ENCODE assay signal across 20 cellular contexts in the genomic region with DNA sequence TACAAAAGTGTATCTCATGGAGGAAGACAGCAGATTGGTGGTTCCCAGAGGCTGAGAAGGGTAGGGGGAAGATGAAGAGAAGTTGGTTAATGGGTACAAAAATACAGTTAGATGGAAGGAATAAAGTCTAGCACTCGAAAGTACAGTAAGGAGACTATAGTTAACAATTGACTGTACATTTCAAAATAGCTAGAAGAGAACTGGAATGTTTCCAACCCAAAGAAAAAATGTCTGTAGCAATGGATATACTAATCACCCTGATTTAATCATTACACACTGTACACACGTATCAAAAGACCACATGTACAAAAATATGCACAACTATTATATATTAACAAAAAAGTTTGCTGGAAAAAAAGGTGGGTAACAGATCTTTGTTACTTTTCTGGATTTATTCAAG. TPM values are rescaled to one million over a fixed set of nuclear protein-coding genes. Genes with fewer than 3 reads are reported as not detected.
A peak's percentile ranks its signal among the peaks of the same experiment; 100 is the strongest.
DNase-seq lines count a peak whose midpoint lies in the region; ATAC-seq, FAIRE-seq and TF ChIP-seq lines count a peak whose summit lies in the region.
"Had no signal": no experiment of that assay in that cellular context is flagged by ENCODE, and none has a peak within 500 bp of the region (broad histone marks: within the 10 kb centered on the region; RNA-seq: fewer than 3 reads in every experiment).

No MANE protein-coding gene starts in this region.

- intact Hi-C loops in HepG2 (cut with micrococcal nuclease; ENCODE audit: unreplicated experiment) (no loop called here), right lobe of liver (cut with DNase I) (no loop called here), upper lobe of right lung (cut with DNase I) (no loop called here)

- no peaks in the 10 kb centered on the region for H3K9me2 ChIP-seq in hepatocyte (replicated peaks; ENCODE audit: insufficient read depth)

- in situ Hi-C loops in HepG2 (cut with HindIII; ENCODE audit: extremely low pct_ligation_motif_present, low pct_unique_long_range_greater_than_20kb) = no loop called here

- no peak for TF ChIP-seq RAD21 in HepG2 (CRISPR knock-in tag; IDR thresholded peaks at IDR 0.05)

- H3K27me3 ChIP-seq in HepG2 (ENCODE audit: control insufficient read depth in 1 of 2, insufficient read depth in 2 of 2, low read length in 2 of 2) (no peaks in the 10 kb centered on the region), right lobe of liver (no peaks in the 10 kb centered on the region), hepatocyte (no peaks in the 10 kb centered on the region), upper lobe of right lung (no peaks in the 10 kb centered on the region)
- H3K27me3 ChIP-seq: BLaER1 treated with 17β-estradiol and CSF1 and Interleukin-3, amounts not matched to agents 10 nM and 100 nM had no signal

- H3K36me3 ChIP-seq in HepG2 (replicated peaks in 1 of 2; ENCODE audit: control insufficient read depth in 1 of 2, insufficient read depth in 2 of 2, low read length in 2 of 2) (no peaks in the 10 kb centered on the region; a peak in 1 of 5 replicates), right lobe of liver (no peaks in the 10 kb centered on the region), hepatocyte (replicated peaks; ENCODE audit: insufficient read depth, low read depth) (no peaks in the 10 kb centered on the region), upper lobe of right lung (no peaks in the 10 kb centered on the region)
- H3K36me3 ChIP-seq: BLaER1 treated with 17β-estradiol and CSF1 and Interleukin-3, amounts not matched to agents 10 nM and 100 nM; HAP-1 had no signal

- no peaks in the 10 kb centered on the region for H3K36me3 Mint-ChIP-seq in nephron (ENCODE audit: low read depth)
- H3K36me3 Mint-ChIP-seq: CD8-positive, alpha-beta T cell had no signal

- no peak overlapping the region for H3K4me3 ChIP-seq in HepG2 (replicated peaks in 1 of 3; ENCODE audit: insufficient read depth in 1 of 3, low read depth in 2 of 3, low read length in 3 of 3)
- H3K4me3 ChIP-seq in right lobe of liver = no peak overlapping the region
- H3K4me3 ChIP-seq in hepatocyte = no peak overlapping the region
- H3K4me3 ChIP-seq in upper lobe of right lung = no peak overlapping the region
- H3K4me3 ChIP-seq: BLaER1 treated with 17β-estradiol and CSF1 and Interleukin-3, amounts not matched to agents 10 nM and 100 nM; GM12878; GM23248; HAP-1 had no signal

- peak; percentile 12 for FAIRE-seq in HepG2 (lab: Jason Lieb, UNC)
- FAIRE-seq: GM12878, GM19239 had no signal

- H3K4me1 ChIP-seq in HepG2 (ENCODE audit: insufficient read depth, low read length) (peaks cover 78% of the 10 kb centered on the region), right lobe of liver (peaks cover 0 to 51% (median 19%) of the 10 kb centered on the region in 4 donors), hepatocyte (ENCODE audit: insufficient read depth) (peaks cover 53% of the 10 kb centered on the region), upper lobe of right lung (no peaks in the 10 kb centered on the region)

- no peaks in the 10 kb centered on the region for H3K9me3 Mint-ChIP-seq in nephron

- H3K27ac Mint-ChIP-seq in nephron = peak overlapping the region; percentile 28 to 48 (median 45)
- H3K27ac Mint-ChIP-seq: B cell; CD8-positive, alpha-beta T cell had no signal

- H3K9me3 ChIP-seq in HepG2 (ENCODE audit: low read length) (no peaks in the 10 kb centered on the region), right lobe of liver (no peaks in the 10 kb centered on the region), hepatocyte (ENCODE audit: low read depth) (no peaks in the 10 kb centered on the region), upper lobe of right lung (no peaks in the 10 kb centered on the region)
- H3K9me3 ChIP-seq: BLaER1 treated with 17β-estradiol and CSF1 and Interleukin-3, amounts not matched to agents 10 nM and 100 nM; HAP-1 had no signal

- H3K27me3 Mint-ChIP-seq in nephron (ENCODE audit: low read depth) = no peaks in the 10 kb centered on the region

- no peak overlapping the region for H3K4me3 Mint-ChIP-seq in nephron
- H3K4me3 Mint-ChIP-seq: B cell; CD8-positive, alpha-beta T cell had no signal

- DNase-seq in HepG2 (ENCODE audit: low spot score) (peak; percentile 18), right lobe of liver (no peak), hepatocyte (ENCODE audit: low spot score) (no peak), upper lobe of right lung (no peak), globus pallidus (ENCODE audit: low spot score) (no peak)
- no peak for DNase-seq in effector CD4-positive, alpha-beta T cell
- DNase-seq: CD8-positive, alpha-beta T cell; DMS 273 treated with DMSO at 0.1 percent for 48 hours; DMS53; DND-41; EL; GM23248 had no signal

- CTCF ChIA-PET in HepG2 (lab: Yijun Ruan, JAX; ENCODE audit: low intra/inter-chr PET ratio, low total read pairs) = no interaction called here

- POLR2A ChIA-PET in HepG2 (lab: Yijun Ruan, JAX) = interaction anchor here (2.8 kb wide), 1 partner anchor 13 kb away, joined by 13 read pairs; no protein-coding TSS in a partner anchor

- TF ChIP-seq EP300 in HepG2 (IDR thresholded peaks at IDR 0.05; ENCODE audit: low read depth in 2 of 2, low read length in 2 of 2) (no peak), HepG2 (CRISPR knock-in tag; IDR thresholded peaks at IDR 0.05; ENCODE audit: borderline replicate concordance) (no peak)

- peaks cover 12% of the 10 kb centered on the region for H3K4me1 Mint-ChIP-seq in nephron
- H3K4me1 Mint-ChIP-seq: B cell had no signal

- H3K79me2 ChIP-seq in HepG2 (ENCODE audit: insufficient read depth, low read length) (peaks cover 13% of the 10 kb centered on the region), hepatocyte (peaks cover 87% of the 10 kb centered on the region)

- H4K20me1 ChIP-seq in HepG2 (ENCODE audit: insufficient read depth, low read length) (no peaks in the 10 kb centered on the region), hepatocyte (ENCODE audit: insufficient read depth, poor library complexity, severe bottlenecking) (no peaks in the 10 kb centered on the region)
- H4K20me1 ChIP-seq: BLaER1 treated with 17β-estradiol and CSF1 and Interleukin-3, amounts not matched to agents 10 nM and 100 nM had no signal

- BruUV-seq in HepG2 (replicated peaks; lab: Mats Ljungman, UMichigan) = no TSS peak

- WGBS in HepG2 (ENCODE audit: low lambda C conversion rate) = 32% methylated on average over 2 of the region's 2 CpGs
- WGBS in right lobe of liver (ENCODE audit: insufficient coverage, low coverage, low lambda C conversion rate, missing lambda C conversion rate) = 17% methylated on average over 2 of the region's 2 CpGs
- WGBS in hepatocyte (ENCODE audit: low lambda C conversion rate, missing lambda C conversion rate) = 66% methylated on average over 2 of the region's 2 CpGs

- H3K4me2 ChIP-seq in HepG2 (ENCODE audit: low read depth, low read length) (no peak overlapping the region), hepatocyte (no peak overlapping the region)
- H3K4me2 ChIP-seq: BLaER1 treated with 17β-estradiol and CSF1 and Interleukin-3, amounts not matched to agents 10 nM and 100 nM had no signal

- TF ChIP-seq POLR2A in HepG2 (IDR thresholded peaks at IDR 0.05; ENCODE audit: insufficient read depth in 1 of 2, low read depth in 2 of 2, low read length in 2 of 2) (no peak), right lobe of liver (IDR thresholded peaks at IDR 0.05) (no peak)

- no peak overlapping the region for H3K9ac ChIP-seq in HepG2 (ENCODE audit: insufficient read depth, low read depth, low read length)
- H3K9ac ChIP-seq: BLaER1 treated with 17β-estradiol and CSF1 and Interleukin-3, amounts not matched to agents 10 nM and 100 nM; GM23248 had no signal

- H3K27ac ChIP-seq in HepG2 (ENCODE audit: extremely low read length, insufficient read depth, low read length) (peak overlapping the region; percentile 25), right lobe of liver (no peak overlapping the region), hepatocyte (peak overlapping the region; percentile 26), upper lobe of right lung (no peak overlapping the region)
- H3K27ac ChIP-seq: 22Rv1; BLaER1 treated with 17β-estradiol and CSF1 and Interleukin-3, amounts not matched to agents 10 nM and 100 nM; GM23248 had no signal

- ATAC-seq in HepG2 (no peak; the same call in 2 of the 3 replicates), right lobe of liver (no peak), upper lobe of right lung (no peak)
- ATAC-seq: CD8-positive, alpha-beta T cell; GM12878 had no signal

- H2AFZ ChIP-seq in HepG2 (ENCODE audit: low read length) = no peak overlapping the region
- H2AFZ ChIP-seq in hepatocyte = no peak overlapping the region
- H2AFZ ChIP-seq: GM23248 had no signal

- TF ChIP-seq CTCF in HepG2 (CRISPR knock-in tag; IDR thresholded peaks at IDR 0.05) (no peak), right lobe of liver (IDR thresholded peaks at IDR 0.05) (no peak), hepatocyte (IDR thresholded peaks at IDR 0.05; ENCODE audit: poor library complexity) (no peak), nephron (IDR thresholded peaks at IDR 0.05; ENCODE audit: unreplicated experiment in 3 of 3) (no peak), upper lobe of right lung (IDR thresholded peaks at IDR 0.05) (no peak)

TF ChIP-seq in HepG2, 621 proteins besides CTCF, POLR2A, EP300 and RAD21 (continues in another document):
- no peak for TF ChIP-seq NR2F1 (CRISPR knock-in tag; IDR thresholded peaks at IDR 0.05)

RNA-seq across cellular contexts. Expression of a gene that starts 57.3 kb away (rescaled TPM):
- total RNA-seq in HepG2 (2016; rRNA removed; fragmentation: Illumina TruSeq; extraction: Trizol) (22.7 and 30.1 TPM in 2 replicates), right lobe of liver (10 to 100 TPM; 14.5 to 29.5 (median 17.3) TPM), hepatocyte (60.0 and 66.4 TPM in 2 replicates), upper lobe of right lung (19.7 TPM)
- 9.2 and 10.9 TPM in 2 replicates for total RNA-seq in HepG2 (2016; cell fraction: cytosol; rRNA removed; fragmentation: Illumina TruSeq; extraction: Trizol; ENCODE audit: low read depth)
- total RNA-seq in HepG2 (2016; cell fraction: insoluble cytoplasmic fraction; rRNA removed; fragmentation: Illumina TruSeq; extraction: Trizol) = 20.4 and 24.3 TPM in 2 replicates
- total RNA-seq in HepG2 (2016; cell fraction: membrane; rRNA removed; fragmentation: Illumina TruSeq; extraction: Trizol) = 16.1 and 18.6 TPM in 2 replicates
- 40.5 and 40.8 TPM in 2 replicates for total RNA-seq in HepG2 (2016; cell fraction: nucleus; rRNA removed; fragmentation: Illumina TruSeq; extraction: Trizol)
- polyA plus RNA-seq in HepG2 (2011; rRNA removed) (4.3 and 4.7 TPM in 2 replicates), hepatocyte (26.8 and 28.1 TPM in 2 replicates)
- 3.0 and 4.0 TPM in 2 replicates for polyA plus RNA-seq in HepG2 (2011; cell fraction: cytosol; rRNA removed)
- 6.1 and 7.0 TPM in 2 replicates for polyA plus RNA-seq in HepG2 (2011; cell fraction: nucleus; rRNA removed)
- polyA plus RNA-seq in HepG2 (2012) = 7.5 and 9.3 TPM in 2 replicates
- 3.5 and 4.3 TPM in 2 replicates for polyA plus RNA-seq in HepG2 (2016; cell fraction: cytosol; fragmentation: Illumina TruSeq; extraction: Trizol; ENCODE audit: low read depth)
- 14.8 and 17.3 TPM in 2 replicates for polyA plus RNA-seq in HepG2 (2016; cell fraction: insoluble cytoplasmic fraction; fragmentation: Illumina TruSeq; extraction: Trizol; ENCODE audit: low read depth)
- 6.5 and 6.7 TPM in 2 replicates for polyA plus RNA-seq in HepG2 (2016; cell fraction: membrane; fragmentation: Illumina TruSeq; extraction: Trizol; ENCODE audit: low read depth)
- polyA plus RNA-seq in HepG2 (2016; cell fraction: nucleus; fragmentation: Illumina TruSeq; extraction: Trizol; ENCODE audit: insufficient read depth, low read depth) = 14.6 and 17.3 TPM in 2 replicates
- polyA minus RNA-seq in HepG2 (2011; rRNA and poly(A)+ RNA removed; ENCODE audit: low replicate concordance) = 3.3 and 9.4 TPM in 2 replicates
- polyA minus RNA-seq in HepG2 (2011; cell fraction: cytosol; rRNA and poly(A)+ RNA removed) = 8.1 and 8.3 TPM in 2 replicates
- polyA minus RNA-seq in HepG2 (2011; cell fraction: nucleus; rRNA and poly(A)+ RNA removed) = 45.8 and 47.3 TPM in 2 replicates
- total RNA-seq: CD8-positive, alpha-beta T cell; G401 had no signal
- polyA plus RNA-seq: GM12878 had no signal

Comparison
In these comparisons a context has a peak if more than half of its experiments do, and no peak if none do; other contexts are left out.
1. H3K27ac ChIP-seq: peak in HepG2 (single experiment) and hepatocyte (single experiment); none in right lobe of liver (0 of 3) and upper lobe of right lung (single experiment).